Comparison of ENCODE assay signal across 13 cellular contexts in genomic region chr15:77486542-77487478, GRCh38.
A peak's percentile ranks its signal among the peaks of the same experiment; 100 is the strongest.
DNase-seq lines count a peak whose midpoint lies in the region; ATAC-seq and TF ChIP-seq lines count a peak whose summit lies in the region.
"Had no signal": no experiment of that assay in that cellular context is flagged by ENCODE, and none has a peak within 500 bp of the region (broad histone marks: within the 10 kb centered on the region; RNA-seq: fewer than 3 reads in every experiment).

No MANE protein-coding gene starts in this region.

- H3F3A ChIP-seq in GM23338 (replicated peaks; ENCODE audit: low read depth) = no peaks in the 10 kb centered on the region

- H3K36me3 ChIP-seq in GM23338 (ENCODE audit: insufficient read depth) (0 out of 2 replicates have a peak, but pooled peaks cover 2% of the 10 kb centered on the region), parathyroid adenoma (ENCODE audit: control insufficient read depth, insufficient read depth, low read length) (no peaks in the 10 kb centered on the region)

- H3K79me2 ChIP-seq in GM23338 (replicated peaks; ENCODE audit: insufficient read depth) = no peaks in the 10 kb centered on the region
- H3K79me2 ChIP-seq in parathyroid adenoma = no peaks in the 10 kb centered on the region

- peaks cover 62% of the 10 kb centered on the region for H3K4me1 Mint-ChIP-seq in GM23338
- H3K4me1 Mint-ChIP-seq in activated T-helper 2 cell treated with anti-CD3 and anti-CD28 coated beads, Interferon-gamma antibody, Interleukin-2, Interleukin-4, amounts not matched to agents 10 μg/mL and 5 μg/mL and 100 μg/mL, durations not matched to agents 14 hours and 24 hours and 36 hours (ENCODE audit: low read depth) = peaks cover 6% of the 10 kb centered on the region

- H3K4me3 ChIP-seq in GM23338 (no peak overlapping the region), parathyroid adenoma (ENCODE audit: low read depth, low read length) (no peak overlapping the region)

- intact Hi-C loops in activated T-helper 2 cell treated with anti-CD3 and anti-CD28 coated beads, Interferon-gamma antibody, Interleukin-2, Interleukin-4, amounts not matched to agents 10 μg/mL and 5 μg/mL and 100 μg/mL, durations not matched to agents 14 hours and 24 hours and 36 hours (cut with micrococcal nuclease) = no loop called here

- no peaks in the 10 kb centered on the region for H3K27me3 ChIP-seq in GM23338 (ENCODE audit: insufficient read depth)
- no peaks in the 10 kb centered on the region for H3K27me3 ChIP-seq in foreskin keratinocyte
- no peaks in the 10 kb centered on the region for H3K27me3 ChIP-seq in parathyroid adenoma (ENCODE audit: control insufficient read depth, insufficient read depth, low read length)

- H3K27ac ChIP-seq in GM23338 (ENCODE audit: low read depth) (peak overlapping the region; percentile 15), foreskin keratinocyte (no peak overlapping the region), parathyroid adenoma (peak overlapping the region; percentile 29)

- no peaks in the 10 kb centered on the region for H3K9me3 Mint-ChIP-seq in GM23338
- no peaks in the 10 kb centered on the region for H3K9me3 Mint-ChIP-seq in activated T-helper 2 cell treated with anti-CD3 and anti-CD28 coated beads, Interferon-gamma antibody, Interleukin-2, Interleukin-4, amounts not matched to agents 10 μg/mL and 5 μg/mL and 100 μg/mL, durations not matched to agents 14 hours and 24 hours and 36 hours
- H3K9me3 Mint-ChIP-seq: activated CD4-positive, alpha-beta T cell treated with anti-CD3 and anti-CD28 coated beads, Interleukin-2, amount 10 ng/mL, durations not matched to agents 7 days and 5 days had no signal

- H3K9ac ChIP-seq in parathyroid adenoma = no peak overlapping the region

- H2AFZ ChIP-seq in GM23338 (no peak overlapping the region), parathyroid adenoma (no peak overlapping the region)

- no peaks in the 10 kb centered on the region for H3K9me2 ChIP-seq in GM23338 (ENCODE audit: insufficient read depth)

- H3K4me3 Mint-ChIP-seq in GM23338 = no peak overlapping the region
- no peak overlapping the region for H3K4me3 Mint-ChIP-seq in activated T-helper 2 cell treated with anti-CD3 and anti-CD28 coated beads, Interferon-gamma antibody, Interleukin-2, Interleukin-4, amounts not matched to agents 10 μg/mL and 5 μg/mL and 100 μg/mL, durations not matched to agents 14 hours and 24 hours and 36 hours (ENCODE audit: low read depth)
- H3K4me3 Mint-ChIP-seq: activated CD4-positive, alpha-beta T cell treated with anti-CD3 and anti-CD28 coated beads, Interleukin-2, amount 10 ng/mL, durations not matched to agents 7 days and 5 days had no signal

- no peak for TF ChIP-seq CTCF in GM23338 (conservative IDR thresholded peaks at IDR 0.05; ENCODE audit: low read depth in 2 of 2)
- no peak for TF ChIP-seq CTCF in foreskin keratinocyte (conservative IDR thresholded peaks at IDR 0.05)
- TF ChIP-seq CTCF in parathyroid adenoma (IDR thresholded peaks at IDR 0.05) = no peak

- H3K27ac Mint-ChIP-seq in GM23338 = peak overlapping the region; percentile 68
- H3K27ac Mint-ChIP-seq in activated T-helper 2 cell treated with anti-CD3 and anti-CD28 coated beads, Interferon-gamma antibody, Interleukin-2, Interleukin-4, amounts not matched to agents 10 μg/mL and 5 μg/mL and 100 μg/mL, durations not matched to agents 14 hours and 24 hours and 36 hours = peak overlapping the region; percentile 39
- H3K27ac Mint-ChIP-seq: activated CD4-positive, alpha-beta T cell treated with anti-CD3 and anti-CD28 coated beads, Interleukin-2, amount 10 ng/mL, durations not matched to agents 7 days and 5 days had no signal

- DNase-seq in GM23338 (ENCODE audit: low spot score) (no peak), foreskin keratinocyte (peak in 1 of 2 donors; percentile 65), islet precursor cell (no peak), DMS153 treated with DMSO at 0.1 percent for 48 hours (lab: John Stamatoyannopoulos, UW; ENCODE audit: unreplicated experiment) (no peak), DMS153 (lab: John Stamatoyannopoulos, UW) (no peak)
- no peak for DNase-seq in activated T-helper 2 cell treated with anti-CD3 and anti-CD28 coated beads, Interferon-gamma antibody, Interleukin-2, Interleukin-4, amounts not matched to agents 10 μg/mL and 5 μg/mL and 100 μg/mL, durations not matched to agents 14 hours and 24 hours and 36 hours (ENCODE audit: low spot score)
- DNase-seq: activated CD4-positive, alpha-beta T cell treated with anti-CD3 and anti-CD28 coated beads, Interleukin-2, amount 10 ng/mL, durations not matched to agents 7 days and 5 days; Caco-2; effector CD4-positive, alpha-beta T cell; midbrain; stimulated activated CD4-positive, alpha-beta T cell treated with anti-CD3 and anti-CD28 coated beads, Interleukin-4, amount 100 ng/mL, for 4 hours had no signal

- peaks cover 5% of the 10 kb centered on the region for H3K27me3 Mint-ChIP-seq in GM23338 (ENCODE audit: insufficient read depth, low read depth, poor library complexity)
- H3K27me3 Mint-ChIP-seq in activated T-helper 2 cell treated with anti-CD3 and anti-CD28 coated beads, Interferon-gamma antibody, Interleukin-2, Interleukin-4, amounts not matched to agents 10 μg/mL and 5 μg/mL and 100 μg/mL, durations not matched to agents 14 hours and 24 hours and 36 hours (ENCODE audit: low read depth) = no peaks in the 10 kb centered on the region
- H3K27me3 Mint-ChIP-seq: activated CD4-positive, alpha-beta T cell treated with anti-CD3 and anti-CD28 coated beads, Interleukin-2, amount 10 ng/mL, durations not matched to agents 7 days and 5 days had no signal

- H3K4me1 ChIP-seq in GM23338 (ENCODE audit: insufficient read depth) = peaks cover 31% of the 10 kb centered on the region
- H3K4me1 ChIP-seq in foreskin keratinocyte = peaks cover 8% of the 10 kb centered on the region
- peaks cover 3% of the 10 kb centered on the region for H3K4me1 ChIP-seq in parathyroid adenoma

- H3K4me2 ChIP-seq in GM23338 (peak overlapping the region; percentile 6; the same call in 1 of the 2 replicates), parathyroid adenoma (ENCODE audit: low read length) (no peak overlapping the region)

- no peaks in the 10 kb centered on the region for H3K9me3 ChIP-seq in parathyroid adenoma (ENCODE audit: control insufficient read depth, low read length)
- H3K9me3 ChIP-seq: Caco-2 had no signal

- H3K36me3 Mint-ChIP-seq in GM23338 (ENCODE audit: low read depth) = peaks cover 21% of the 10 kb centered on the region
- peaks cover 30% of the 10 kb centered on the region for H3K36me3 Mint-ChIP-seq in activated T-helper 2 cell treated with anti-CD3 and anti-CD28 coated beads, Interferon-gamma antibody, Interleukin-2, Interleukin-4, amounts not matched to agents 10 μg/mL and 5 μg/mL and 100 μg/mL, durations not matched to agents 14 hours and 24 hours and 36 hours (ENCODE audit: low read depth)

- no peaks in the 10 kb centered on the region for H4K20me1 ChIP-seq in GM23338 (replicated peaks; ENCODE audit: insufficient read depth)

- ATAC-seq in GM23338 = no peak
- ATAC-seq in foreskin keratinocyte = peak; percentile 41
- ATAC-seq in HG03095 (IDR thresholded peaks at IDR 0.05; ENCODE audit: unreplicated experiment) = no peak

TF ChIP-seq in GM23338, 12 proteins besides CTCF, POLR2A, EP300 and RAD21 (continues in another document):
- TF ChIP-seq STAT1 (IDR thresholded peaks at IDR 0.05; ENCODE audit: unreplicated experiment) (no peak), EZH2 (IDR thresholded peaks at IDR 0.05; ENCODE audit: low read depth, unreplicated experiment) (no peak), ZNF331 (CRISPR knock-in tag; IDR thresholded peaks at IDR 0.05; ENCODE audit: low read depth) (no peak), CREB1 (CRISPR knock-in tag; IDR thresholded peaks at IDR 0.05; ENCODE audit: low read depth) (no peak), EZH2phosphoT487 (IDR thresholded peaks at IDR 0.05; ENCODE audit: unreplicated experiment) (no peak), REST (IDR thresholded peaks at IDR 0.05; ENCODE audit: unreplicated experiment) (no peak), POLR2AphosphoS5 (IDR thresholded peaks at IDR 0.05; ENCODE audit: low read depth) (no peak), ETS1 (IDR thresholded peaks at IDR 0.05) (no peak), NANOG (IDR thresholded peaks at IDR 0.05; ENCODE audit: borderline replicate concordance) (no peak)
